8 cellular contexts compared by ENCODE assay signal in genomic region chrX:38804481-38805293, GRCh38. TPM values are rescaled to one million over a fixed set of nuclear protein-coding genes. Genes with fewer than 3 reads are reported as not detected.
DNase-seq lines count a peak whose midpoint lies in the region; ATAC-seq, FAIRE-seq and TF ChIP-seq lines count a peak whose summit lies in the region.

No MANE protein-coding gene starts in this region.

- H3K4me3 Mint-ChIP-seq in activated CD4-positive, alpha-beta T cell treated with anti-CD3 and anti-CD28 coated beads for 36 hours = peak overlapping the region; percentile 95
- H3K4me3 Mint-ChIP-seq in activated T-helper 2 cell treated with anti-CD3 and anti-CD28 coated beads, Interferon-gamma antibody, Interleukin-2, Interleukin-4, amounts not matched to agents 10 μg/mL and 5 μg/mL and 100 μg/mL, durations not matched to agents 14 hours and 24 hours and 36 hours (ENCODE audit: low read depth) = peak overlapping the region; percentile 100

- no peaks in the 10 kb centered on the region for H3K36me3 ChIP-seq in pancreas

- H3K4me1 Mint-ChIP-seq in activated CD4-positive, alpha-beta T cell treated with anti-CD3 and anti-CD28 coated beads for 36 hours = peaks cover 23% of the 10 kb centered on the region
- H3K4me1 Mint-ChIP-seq in activated T-helper 2 cell treated with anti-CD3 and anti-CD28 coated beads, Interferon-gamma antibody, Interleukin-2, Interleukin-4, amounts not matched to agents 10 μg/mL and 5 μg/mL and 100 μg/mL, durations not matched to agents 14 hours and 24 hours and 36 hours (ENCODE audit: low read depth) = peaks cover 20% of the 10 kb centered on the region

- H3K27me3 ChIP-seq in pancreas = no peaks in the 10 kb centered on the region

- intact Hi-C loops in activated CD4-positive, alpha-beta T cell treated with anti-CD3 and anti-CD28 coated beads for 36 hours (cut with DNase I, micrococcal nuclease) = loop anchor here (2.0 to 10.0 kb wide), 13 partner anchors 53 to 1840 kb away; partner anchors contain the start of genes ATP6AP2 (in 1 of the 2), BCOR (in 1 of the 2) and CXorf38 (in 1 of the 2)
- intact Hi-C loops in activated T-helper 2 cell treated with anti-CD3 and anti-CD28 coated beads, Interferon-gamma antibody, Interleukin-2, Interleukin-4, amounts not matched to agents 10 μg/mL and 5 μg/mL and 100 μg/mL, durations not matched to agents 14 hours and 24 hours and 36 hours (cut with micrococcal nuclease) = loop anchor here (2.0 to 10.0 kb wide), 10 partner anchors 88 to 1840 kb away; partner anchors contain the start of gene CXorf38
- intact Hi-C loops in pancreas (cut with DNase I) = no loop called here

- H3K9me3 Mint-ChIP-seq in activated CD4-positive, alpha-beta T cell treated with anti-CD3 and anti-CD28 coated beads for 36 hours (ENCODE audit: low read depth) = no peaks in the 10 kb centered on the region
- no peaks in the 10 kb centered on the region for H3K9me3 Mint-ChIP-seq in activated T-helper 2 cell treated with anti-CD3 and anti-CD28 coated beads, Interferon-gamma antibody, Interleukin-2, Interleukin-4, amounts not matched to agents 10 μg/mL and 5 μg/mL and 100 μg/mL, durations not matched to agents 14 hours and 24 hours and 36 hours

- no peaks in the 10 kb centered on the region for H3K27me3 Mint-ChIP-seq in activated CD4-positive, alpha-beta T cell treated with anti-CD3 and anti-CD28 coated beads for 36 hours
- H3K27me3 Mint-ChIP-seq in activated T-helper 2 cell treated with anti-CD3 and anti-CD28 coated beads, Interferon-gamma antibody, Interleukin-2, Interleukin-4, amounts not matched to agents 10 μg/mL and 5 μg/mL and 100 μg/mL, durations not matched to agents 14 hours and 24 hours and 36 hours (ENCODE audit: low read depth) = no peaks in the 10 kb centered on the region

- no peaks in the 10 kb centered on the region for H3K4me1 ChIP-seq in pancreas

- peak overlapping the region; percentile 96 for H3K27ac Mint-ChIP-seq in activated CD4-positive, alpha-beta T cell treated with anti-CD3 and anti-CD28 coated beads for 36 hours
- H3K27ac Mint-ChIP-seq in activated T-helper 2 cell treated with anti-CD3 and anti-CD28 coated beads, Interferon-gamma antibody, Interleukin-2, Interleukin-4, amounts not matched to agents 10 μg/mL and 5 μg/mL and 100 μg/mL, durations not matched to agents 14 hours and 24 hours and 36 hours = peak overlapping the region; percentile 98

- no peak for FAIRE-seq in pancreas (lab: Jason Lieb, UNC)

- H3K27ac ChIP-seq in pancreas = peak overlapping the region; percentile 65 to 87 (median 75)

- H3K9me3 ChIP-seq in pancreas = no peaks in the 10 kb centered on the region

- CTCF ChIA-PET in activated CD4-positive, alpha-beta T cell treated with anti-CD3 and anti-CD28 coated beads for 36 hours (lab: Charles Lee) = interaction anchor here (0.7 kb wide), 1 partner anchor 458 kb away, joined by 3 read pairs; no protein-coding TSS in a partner anchor

- POLR2A ChIA-PET in activated CD4-positive, alpha-beta T cell treated with anti-CD3 and anti-CD28 coated beads for 36 hours (lab: Charles Lee) = interaction anchor here (0.6 to 1.5 kb wide), 2 partner anchors 12 to 232 kb away, joined by 3 to 9 read pairs; no protein-coding TSS in a partner anchor

- WGBS in pancreas, 2 donors = 0 to 30% methylated on average over 70 to 75 of the region's 75 CpGs

- DNase-seq in activated CD4-positive, alpha-beta T cell treated with anti-CD3 and anti-CD28 coated beads for 36 hours = peak; percentile 56
- no peak for DNase-seq in activated CD4-positive, alpha-beta T cell treated with anti-CD3 and anti-CD28 coated beads for 1 hour
- peak; percentile 26 for DNase-seq in NCI-H146 treated with DMSO at 0.1 percent for 48 hours (lab: John Stamatoyannopoulos, UW; ENCODE audit: unreplicated experiment)
- no peak for DNase-seq in activated T-helper 2 cell treated with anti-CD3 and anti-CD28 coated beads, Interferon-gamma antibody, Interleukin-2, Interleukin-4, amounts not matched to agents 10 μg/mL and 5 μg/mL and 100 μg/mL, durations not matched to agents 14 hours and 24 hours and 36 hours (ENCODE audit: low spot score)
- peak in 1 of 2 donors; percentile 51 for DNase-seq in foreskin fibroblast
- peak; percentile 26 to 78 (median 52) for DNase-seq in pancreas
- DNase-seq in cortex of kidney (lab: John Stamatoyannopoulos, UW) = no peak
- no peak for DNase-seq in iPS-NIHi11 (ENCODE audit: low spot score)

- H3K36me3 Mint-ChIP-seq in activated CD4-positive, alpha-beta T cell treated with anti-CD3 and anti-CD28 coated beads for 36 hours (ENCODE audit: low read depth) = peaks cover 53% of the 10 kb centered on the region
- peaks cover 60% of the 10 kb centered on the region for H3K36me3 Mint-ChIP-seq in activated T-helper 2 cell treated with anti-CD3 and anti-CD28 coated beads, Interferon-gamma antibody, Interleukin-2, Interleukin-4, amounts not matched to agents 10 μg/mL and 5 μg/mL and 100 μg/mL, durations not matched to agents 14 hours and 24 hours and 36 hours (ENCODE audit: low read depth)

- ATAC-seq in activated CD4-positive, alpha-beta T cell treated with anti-CD3 and anti-CD28 coated beads for 36 hours = peak; percentile 3
- ATAC-seq in pancreas = peak; percentile 1 to 15 (median 6)

- peak overlapping the region; percentile 47 to 78 for H3K4me3 ChIP-seq in foreskin fibroblast (ENCODE audit: low read depth in 1 of 2, low read length in 2 of 2)
- H3K4me3 ChIP-seq in pancreas = peak overlapping the region; percentile 40 to 57 (median 50)

- TF ChIP-seq CTCF in foreskin fibroblast (IDR thresholded peaks at IDR 0.05; ENCODE audit: low read depth, low read length) = no peak
- TF ChIP-seq CTCF in pancreas (IDR thresholded peaks at IDR 0.05) = no peak

RNA-seq across cellular contexts. Expression of gene MID1IP1, which starts 3.4 kb away (rescaled TPM):
- 10 to 100 TPM; 76.6 to 89.9 TPM for total RNA-seq in activated CD4-positive, alpha-beta T cell treated with anti-CD3 and anti-CD28 coated beads for 36 hours
- 95.4 and 96.6 TPM in 2 replicates for total RNA-seq in activated T-helper 2 cell treated with anti-CD3 and anti-CD28 coated beads, Interferon-gamma antibody, Interleukin-2, Interleukin-4, amounts not matched to agents 10 μg/mL and 5 μg/mL and 100 μg/mL, durations not matched to agents 14 hours and 24 hours and 36 hours
- total RNA-seq in pancreas = 100 to 1,000 TPM in 1 of 6 donors, 10 to 100 TPM in 5; 28.4 to 123 (median 42.3) TPM
- polyA plus RNA-seq in pancreas = 10 to 100 TPM; 34.6 to 37.9 TPM

Comparison
In these comparisons a context has a peak if more than half of its experiments do, and no peak if none do; other contexts are left out.
1. DNase-seq: peak in activated CD4-positive, alpha-beta T cell treated with anti-CD3 and anti-CD28 coated beads for 36 hours (single experiment), NCI-H146 treated with DMSO at 0.1 percent for 48 hours (single experiment) and pancreas (6 of 6); none in activated CD4-positive, alpha-beta T cell treated with anti-CD3 and anti-CD28 coated beads for 1 hour (single experiment), activated T-helper 2 cell treated with anti-CD3 and anti-CD28 coated beads, Interferon-gamma antibody, Interleukin-2, Interleukin-4, amounts not matched to agents 10 μg/mL and 5 μg/mL and 100 μg/mL, durations not matched to agents 14 hours and 24 hours and 36 hours (single experiment), cortex of kidney (single experiment) and iPS-NIHi11 (single experiment).
2. intact Hi-C loops: an anchor here in activated CD4-positive, alpha-beta T cell treated with anti-CD3 and anti-CD28 coated beads for 36 hours (2.0 to 10.0 kb wide) and activated T-helper 2 cell treated with anti-CD3 and anti-CD28 coated beads, Interferon-gamma antibody, Interleukin-2, Interleukin-4, amounts not matched to agents 10 μg/mL and 5 μg/mL and 100 μg/mL, durations not matched to agents 14 hours and 24 hours and 36 hours (2.0 to 10.0 kb wide); none called in pancreas.